1 cellular context compared by ENCODE assay signal in genomic region chr1:97796716-97797115, GRCh38.
TF ChIP-seq lines count a peak whose summit lies in the region.

No MANE protein-coding gene starts in this region.

TF ChIP-seq in IMR-90, 13 proteins besides CTCF, POLR2A, EP300 and RAD21 (continued from another document):
- TF ChIP-seq ELK1 (IDR thresholded peaks at IDR 0.05; ENCODE audit: borderline replicate concordance, low read depth, low read length) (no peak), CHD1 (IDR thresholded peaks at IDR 0.05; ENCODE audit: low read depth, low read length) (no peak), MXI1 (IDR thresholded peaks at IDR 0.05; ENCODE audit: borderline replicate concordance, low read depth, low read length) (no peak)
